Comparison of ENCODE assay signal across 11 cellular contexts in genomic region chr11:63668396-63668795, GRCh38. TPM values are rescaled to one million over a fixed set of nuclear protein-coding genes. Genes with fewer than 3 reads are reported as not detected.
DNase-seq lines count a peak whose midpoint lies in the region; ATAC-seq and TF ChIP-seq lines count a peak whose summit lies in the region.
"Had no signal": no experiment of that assay in that cellular context is flagged by ENCODE, and none has a peak within 500 bp of the region (broad histone marks: within the 10 kb centered on the region; RNA-seq: fewer than 3 reads in every experiment).

No MANE protein-coding gene starts in this region.

- peaks cover 5 to 68% (median 37%) of the 10 kb centered on the region in 4 donors for H3K4me1 Mint-ChIP-seq in CD4-positive, CD25-positive, alpha-beta regulatory T cell
- peaks cover 23% of the 10 kb centered on the region for H3K4me1 Mint-ChIP-seq in nephron

- H3K36me3 Mint-ChIP-seq in CD4-positive, CD25-positive, alpha-beta regulatory T cell: peaks cover 4% of the 10 kb centered on the region
- peaks cover 9% of the 10 kb centered on the region for H3K36me3 Mint-ChIP-seq in nephron (ENCODE audit: low read depth)

- H3K4me3 ChIP-seq in CD4-positive, CD25-positive, alpha-beta regulatory T cell (ENCODE audit: low read depth, low read length): no peak overlapping the region
- H3K4me3 ChIP-seq in Loucy (ENCODE audit: low read length, poor library complexity, severe bottlenecking) (peak overlapping the region; percentile 78), brain microvascular endothelial cell (ENCODE audit: low read depth, low read length) (no peak overlapping the region), dorsolateral prefrontal cortex (no peak overlapping the region)

- H3K9me3 Mint-ChIP-seq in CD4-positive, CD25-positive, alpha-beta regulatory T cell: no peaks in the 10 kb centered on the region
- H3K9me3 Mint-ChIP-seq in nephron: no peaks in the 10 kb centered on the region
- H3K9me3 Mint-ChIP-seq: naive thymus-derived CD8-positive, alpha-beta T cell had no signal

- H2AFZ ChIP-seq in Loucy (ENCODE audit: low read length): no peak overlapping the region

- TF ChIP-seq CTCF in Loucy (conservative IDR thresholded peaks at IDR 0.05; ENCODE audit: low read length) (no peak), brain microvascular endothelial cell (IDR thresholded peaks at IDR 0.05; ENCODE audit: low read depth, low read length, missing control alignments) (no peak), nephron (IDR thresholded peaks at IDR 0.05; ENCODE audit: unreplicated experiment in 3 of 3) (no peak), dorsolateral prefrontal cortex (IDR thresholded peaks at IDR 0.05 in 54 of 56, conservative IDR thresholded peaks at IDR 0.05 in 2 of 56; ENCODE audit: low read depth in 1 of 56, partially characterized antibody in 56 of 56) (no peak)

- ATAC-seq in CD4-positive, CD25-positive, alpha-beta regulatory T cell (ENCODE audit: low read depth in 2 of 2): no peak
- ATAC-seq in GM18909 (IDR thresholded peaks at IDR 0.05; ENCODE audit: poor library complexity, unreplicated experiment) (no peak), GM21526 (IDR thresholded peaks at IDR 0.05; ENCODE audit: low FRiP score, unreplicated experiment) (no peak)
- ATAC-seq: naive thymus-derived CD8-positive, alpha-beta T cell had no signal

- H3K27me3 Mint-ChIP-seq in CD4-positive, CD25-positive, alpha-beta regulatory T cell: no peaks in the 10 kb centered on the region
- peaks cover 3% of the 10 kb centered on the region for H3K27me3 Mint-ChIP-seq in nephron (ENCODE audit: low read depth)
- H3K27me3 Mint-ChIP-seq: naive thymus-derived CD8-positive, alpha-beta T cell had no signal

- in situ Hi-C loops in brain microvascular endothelial cell (cut with HindIII; ENCODE audit: low pct_ligation_motif_present, low sequenced_read_pairs): no loop called here

- peaks cover 21% of the 10 kb centered on the region for H3K4me1 ChIP-seq in CD4-positive, CD25-positive, alpha-beta regulatory T cell (ENCODE audit: control insufficient read depth, insufficient read depth, low read length, poor library complexity, severe bottlenecking)
- peaks cover 53% of the 10 kb centered on the region for H3K4me1 ChIP-seq in Loucy (ENCODE audit: insufficient read depth, low read length, poor library complexity, severe bottlenecking)

- H4K20me1 ChIP-seq in Loucy (ENCODE audit: insufficient read depth, low read length, poor library complexity, severe bottlenecking): peaks cover 68% of the 10 kb centered on the region

- H3F3A ChIP-seq in Loucy (ENCODE audit: low read depth): no peaks in the 10 kb centered on the region

- H3K4me3 Mint-ChIP-seq in CD4-positive, CD25-positive, alpha-beta regulatory T cell: peak overlapping the region; percentile 19 to 87 (median 56)
- peak overlapping the region; percentile 3 to 66 (median 17) for H3K4me3 Mint-ChIP-seq in nephron

- peak overlapping the region; percentile 47 for H3K9ac ChIP-seq in Loucy (ENCODE audit: low read depth, low read length, poor library complexity, severe bottlenecking)

- DNase-seq in CD4-positive, CD25-positive, alpha-beta regulatory T cell: no peak
- DNase-seq in brain microvascular endothelial cell (no peak), iPS-NIHi11 (ENCODE audit: low spot score) (no peak), dorsolateral prefrontal cortex (no peak)
- DNase-seq: aorta; naive thymus-derived CD8-positive, alpha-beta T cell; NCI-H524 treated with DMSO at 0.1 percent for 48 hours had no signal

- peak overlapping the region in 1 of 3 donors; percentile 0 for H3K27ac Mint-ChIP-seq in CD4-positive, CD25-positive, alpha-beta regulatory T cell
- no peak overlapping the region for H3K27ac Mint-ChIP-seq in nephron

- H3K27ac ChIP-seq in CD4-positive, CD25-positive, alpha-beta regulatory T cell (ENCODE audit: insufficient read depth, low read length, poor library complexity, severe bottlenecking): no peak overlapping the region
- H3K27ac ChIP-seq in brain microvascular endothelial cell (peak overlapping the region; percentile 66), dorsolateral prefrontal cortex (peak overlapping the region in 1 of 59 donors; percentile 13)

- no peaks in the 10 kb centered on the region for H3K9me3 ChIP-seq in CD4-positive, CD25-positive, alpha-beta regulatory T cell (ENCODE audit: control insufficient read depth in 2 of 2, low read length in 2 of 2)
- no peaks in the 10 kb centered on the region for H3K9me3 ChIP-seq in Loucy (ENCODE audit: insufficient read depth, low read depth, low read length)

- no peaks in the 10 kb centered on the region for H3K9me2 ChIP-seq in Loucy (replicated peaks; ENCODE audit: low read depth, low read length)

- peaks cover 77% of the 10 kb centered on the region for H3K79me2 ChIP-seq in Loucy (ENCODE audit: insufficient read depth, low read length)

- H3K4me2 ChIP-seq in Loucy (ENCODE audit: low read depth, low read length, poor library complexity, severe bottlenecking): peak overlapping the region; percentile 81

- intact Hi-C loops in dorsolateral prefrontal cortex (cut with DNase I): no loop called here

- no peaks in the 10 kb centered on the region for H3K27me3 ChIP-seq in CD4-positive, CD25-positive, alpha-beta regulatory T cell (ENCODE audit: control insufficient read depth, insufficient read depth, low read length)
- H3K27me3 ChIP-seq in Loucy (ENCODE audit: insufficient read depth, low read length, poor library complexity, severe bottlenecking) (no peaks in the 10 kb centered on the region), brain microvascular endothelial cell (replicated peaks) (no peaks in the 10 kb centered on the region), dorsolateral prefrontal cortex (no peaks in the 10 kb centered on the region)

- H3K36me3 ChIP-seq in CD4-positive, CD25-positive, alpha-beta regulatory T cell (ENCODE audit: control insufficient read depth, insufficient read depth, low read length): no peaks in the 10 kb centered on the region
- H3K36me3 ChIP-seq in Loucy (ENCODE audit: insufficient read depth, low read length) (no peaks in the 10 kb centered on the region), brain microvascular endothelial cell (replicated peaks) (no peaks in the 10 kb centered on the region)

RNA-seq across cellular contexts. Expression of gene ATL3, which starts 2.8 kb away (rescaled TPM):
- total RNA-seq in CD4-positive, CD25-positive, alpha-beta regulatory T cell: 33.7 TPM
- 10 to 100 TPM; 23.6 to 26.4 (median 25.0) TPM for polyA plus RNA-seq in CD4-positive, CD25-positive, alpha-beta regulatory T cell
- total RNA-seq in dorsolateral prefrontal cortex: 10 to 100 TPM; 15.2 to 40.3 (median 25.4) TPM

RNA-seq across cellular contexts. Expression of gene RTN3, which starts 12.9 kb away (rescaled TPM):
- 33.2 TPM for total RNA-seq in CD4-positive, CD25-positive, alpha-beta regulatory T cell
- 10 to 100 TPM; 41.5 to 63.6 (median 48.4) TPM for polyA plus RNA-seq in CD4-positive, CD25-positive, alpha-beta regulatory T cell
- total RNA-seq in dorsolateral prefrontal cortex: 1,000 to 10,000 TPM in 4 of 120 experiments, 100 to 1,000 TPM in 116; 243 to 1,054 (median 793) TPM

RNA-seq across cellular contexts. Expression of gene PLAAT3, which starts 54.2 kb away (rescaled TPM):
- 5.8 TPM for total RNA-seq in CD4-positive, CD25-positive, alpha-beta regulatory T cell
- polyA plus RNA-seq in CD4-positive, CD25-positive, alpha-beta regulatory T cell: 10 to 100 TPM in 1 of 4 donors, 1 to 10 TPM in 3; 3.1 to 19.0 (median 5.8) TPM
- total RNA-seq in dorsolateral prefrontal cortex: 100 to 1,000 TPM in 100 of 120 experiments, 10 to 100 TPM in 20; 68.4 to 465 (median 140) TPM

Comparison
In these comparisons a context has a peak if more than half of its experiments do, and no peak if none do; other contexts are left out.
1. RNA of gene PLAAT3, which starts 54.2 kb away (total RNA-seq): 68.4 to 465 TPM in dorsolateral prefrontal cortex; 5.8 TPM in CD4-positive, CD25-positive, alpha-beta regulatory T cell (single experiment); every median in the first group is over 10 times any median in the second.